16 cellular contexts compared by ENCODE assay signal in the genomic region with DNA sequence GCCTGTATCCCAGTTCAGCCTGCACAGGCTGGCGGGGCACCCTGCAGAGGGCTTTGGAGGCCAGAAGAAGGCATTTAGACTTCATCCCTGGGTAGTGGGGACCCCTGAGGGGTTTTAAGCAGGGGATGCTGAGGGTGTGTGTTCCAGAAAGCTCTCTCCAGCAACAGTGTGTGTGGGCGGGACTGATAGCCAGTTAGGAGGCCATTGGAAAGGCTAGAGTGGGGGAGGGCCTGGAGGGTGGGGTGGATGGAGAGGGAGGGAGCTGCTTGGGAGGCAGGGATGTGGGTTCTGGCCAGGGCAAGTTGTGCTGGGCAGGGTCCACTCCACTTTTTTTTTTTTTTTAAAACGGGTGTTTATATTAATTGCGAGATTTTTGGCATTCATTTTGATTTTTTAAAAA. TPM values are rescaled to one million over a fixed set of nuclear protein-coding genes. Genes with fewer than 3 reads are reported as not detected.
"Had no signal": no experiment of that assay in that cellular context is flagged by ENCODE, and none has a peak within 500 bp of the region (broad histone marks: within the 10 kb centered on the region; RNA-seq: fewer than 3 reads in every experiment).

No MANE protein-coding gene starts in this region.

- DNase-seq: activated CD4-positive, alpha-beta T cell treated with anti-CD3 and anti-CD28 coated beads, Interleukin-2, amount 10 ng/mL, durations not matched to agents 24 days and 14 days; activated CD8-positive, alpha-beta T cell treated with anti-CD3 and anti-CD28 coated beads for 36 hours; activated naive CD4-positive, alpha-beta T cell treated with anti-CD3 and anti-CD28 coated beads for 36 hours; activated T-cell treated with anti-CD3 and anti-CD28 coated beads, Interleukin-2, amount 50 U/mL, for 1 hour; aorta; foreskin fibroblast; left ventricle myocardium inferior; mammary epithelial cell; midbrain; nephron progenitor cell; retina; stimulated activated naive CD8-positive, alpha-beta T cell treated with anti-CD3 and anti-CD28 coated beads, Interleukin-15, Interleukin-2, amounts not matched to agents 100 U/mL and 50 U/mL, for 24 hours; upper lobe of left lung had no signal

- H3K4me3 ChIP-seq: left ventricle myocardium inferior, skin epidermis, upper lobe of left lung had no signal

- ATAC-seq: activated CD8-positive, alpha-beta T cell treated with anti-CD3 and anti-CD28 coated beads for 36 hours; activated T-helper 17 cell treated with anti-CD3 and anti-CD28 coated beads, Interleukin-2, amount 50 U/mL, for 72 hours; stimulated activated naive CD8-positive, alpha-beta T cell treated with anti-CD3 and anti-CD28 coated beads, Interleukin-15, Interleukin-2, amounts not matched to agents 100 U/mL and 50 U/mL, for 24 hours had no signal

- H3K9me3 ChIP-seq: left ventricle myocardium inferior, upper lobe of left lung had no signal

- H3K27me3 ChIP-seq: upper lobe of left lung had no signal

- FAIRE-seq: bronchial epithelial cell had no signal

RNA-seq across cellular contexts. Expression of a gene that starts 28.3 kb away (rescaled TPM):
- total RNA-seq: mammary epithelial cell had no signal
- polyA plus RNA-seq: mammary epithelial cell had no signal
